In genomic region chr15:84793431-84793830, GRCh38 we compare ENCODE assay signal across 1 cellular context.
TF ChIP-seq lines count a peak whose summit lies in the region.

No MANE protein-coding gene starts in this region.

TF ChIP-seq in IMR-90, 13 proteins besides CTCF, POLR2A, EP300 and RAD21:
- TF ChIP-seq MAFK (IDR thresholded peaks at IDR 0.05; ENCODE audit: low read depth, low read length) (no peak), CEBPB (IDR thresholded peaks at IDR 0.05; ENCODE audit: low read depth, low read length) (peak; percentile 78), NFE2L2 (IDR thresholded peaks at IDR 0.05; ENCODE audit: low read depth, low read length) (0 out of 2 replicates have a peak, but pooled peaks have one; percentile 15), RCOR1 (IDR thresholded peaks at IDR 0.05; ENCODE audit: insufficient replicate concordance, low read length) (no peak), SMC3 (IDR thresholded peaks at IDR 0.05; ENCODE audit: low read depth, low read length) (no peak)
